ENCODE assay signal across 8 cellular contexts in the genomic region with DNA sequence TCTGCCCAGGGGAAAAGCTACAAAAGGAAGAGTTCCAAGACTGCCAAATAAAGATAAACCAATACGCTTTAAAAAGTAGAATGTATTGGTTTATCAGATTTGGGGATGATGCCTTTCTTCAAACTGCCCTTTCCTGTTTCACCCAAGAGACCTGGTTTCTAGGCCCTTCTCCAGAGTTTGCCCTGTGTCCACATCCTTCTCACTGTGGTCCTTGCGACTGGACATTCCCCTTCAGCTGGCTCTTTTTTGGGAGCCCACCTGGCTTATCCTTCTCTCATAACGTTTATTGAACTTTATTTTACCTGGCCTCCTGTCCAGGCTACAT. TPM values are rescaled to one million over a fixed set of nuclear protein-coding genes. Genes with fewer than 3 reads are reported as not detected.
DNase-seq lines count a peak whose midpoint lies in the region; ATAC-seq and TF ChIP-seq lines count a peak whose summit lies in the region.

No MANE protein-coding gene starts in this region.

- H3K4me3 Mint-ChIP-seq in T-cell: peak overlapping the region; percentile 88 to 89 (median 88)

- no peaks in the 10 kb centered on the region for H3K27me3 Mint-ChIP-seq in T-cell

- POLR2A ChIA-PET in T-cell (lab: Charles Lee): no interaction called here

- CTCF ChIA-PET in T-cell (lab: Charles Lee): no interaction called here

- H3K27ac Mint-ChIP-seq in T-cell: peak overlapping the region; percentile 96 to 97

- TF ChIP-seq CTCF in fibroblast of the aortic adventitia (IDR thresholded peaks at IDR 0.05; ENCODE audit: insufficient read depth, low read length) (no peak), retinal pigment epithelial cell (conservative IDR thresholded peaks at IDR 0.05; ENCODE audit: low read depth, low read length) (no peak)

- H3K4me3 ChIP-seq in GM08714 (ENCODE audit: low read length) (peak overlapping the region; percentile 79), fibroblast of the aortic adventitia (ENCODE audit: low read depth, low read length) (peak overlapping the region; percentile 97), retinal pigment epithelial cell (ENCODE audit: low read length) (peak overlapping the region; percentile 75)

- peaks cover 21 to 27% (median 25%) of the 10 kb centered on the region in 3 donors for H3K4me1 Mint-ChIP-seq in T-cell

- no peaks in the 10 kb centered on the region for H3K9me3 Mint-ChIP-seq in T-cell

- no peak for DNase-seq in T-cell
- DNase-seq in fibroblast of the aortic adventitia (ENCODE audit: low read depth): no peak
- no peak for DNase-seq in retinal pigment epithelial cell (ENCODE audit: low read depth)
- no peak for DNase-seq in activated CD4-positive, CD25-positive, alpha-beta regulatory T cell (lab: John Stamatoyannopoulos, UW)
- DNase-seq in NCI-H1105 treated with DMSO at 0.1 percent for 48 hours (lab: John Stamatoyannopoulos, UW): no peak

- ATAC-seq in T-cell (replicated peaks in 1 of 4) (no peak), HG02973 (IDR thresholded peaks at IDR 0.05; ENCODE audit: unreplicated experiment) (no peak), HG02884 (IDR thresholded peaks at IDR 0.05; ENCODE audit: unreplicated experiment) (no peak)

- H3K36me3 Mint-ChIP-seq in T-cell: peaks cover 10% of the 10 kb centered on the region

RNA-seq across cellular contexts. Expression of a gene that starts 0.5 kb away (rescaled TPM):
- total RNA-seq in T-cell (10 to 100 TPM; 41.4 to 71.3 (median 69.3) TPM), fibroblast of the aortic adventitia (ENCODE audit: low replicate concordance) (49.9 and 66.6 TPM in 2 replicates)

RNA-seq across cellular contexts. Expression of a gene that starts 17.4 kb away (rescaled TPM):
- total RNA-seq in T-cell (10 to 100 TPM; 43.7 to 51.9 (median 51.3) TPM), fibroblast of the aortic adventitia (ENCODE audit: low replicate concordance) (3.8 and 24.2 TPM in 2 replicates)

RNA-seq across cellular contexts. Expression of a gene that starts 24.3 kb away (rescaled TPM):
- 10 to 100 TPM in 4 of 5 donors, 1 to 10 TPM in 1; 9.4 to 17.5 (median 15.9) TPM for total RNA-seq in T-cell
- 7.5 and 14.7 TPM in 2 replicates for total RNA-seq in fibroblast of the aortic adventitia (ENCODE audit: low replicate concordance)
